Comparison of ENCODE assay signal across 18 cellular contexts in the genomic region with DNA sequence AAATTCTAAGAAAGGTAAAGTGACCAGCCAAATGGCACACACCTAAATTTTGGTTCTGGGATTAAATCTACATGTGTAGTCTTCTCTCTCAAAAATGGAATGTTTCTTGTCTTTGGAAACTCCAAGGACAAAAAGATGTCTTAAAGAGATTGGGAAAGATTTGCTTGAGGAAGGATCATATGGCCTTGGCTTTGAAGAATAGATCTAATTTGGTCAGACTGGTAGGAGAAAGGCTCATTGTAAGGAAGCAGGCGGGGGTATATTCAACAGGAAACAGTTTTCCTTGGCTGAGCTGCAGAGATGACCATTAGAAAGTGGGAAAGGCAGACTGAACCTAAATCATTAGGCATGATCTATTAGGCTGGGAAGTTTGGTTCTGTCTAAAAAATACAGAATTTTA.
DNase-seq lines count a peak whose midpoint lies in the region; ATAC-seq and TF ChIP-seq lines count a peak whose summit lies in the region.
"Had no signal": no experiment of that assay in that cellular context is flagged by ENCODE, and none has a peak within 500 bp of the region (broad histone marks: within the 10 kb centered on the region; RNA-seq: fewer than 3 reads in every experiment).

No MANE protein-coding gene starts in this region.

- 100% methylated on average over 1 of the region's 1 CpG; no CpG with 5 or more reads in 1 of the 2 experiments for WGBS in IMR-90 (ENCODE audit: extremely low coverage in 2 of 2, insufficient read length in 1 of 2), 2 experiments
- WGBS in mesendoderm (ENCODE audit: extremely low coverage, insufficient coverage, low lambda C conversion rate) = no CpG with 5 or more reads among the region's 1 CpG

- H2BK120ac ChIP-seq in IMR-90 (ENCODE audit: low read depth, low read length) (no peak overlapping the region), mesendoderm (ENCODE audit: low read depth, low read length) (no peak overlapping the region)

- TF ChIP-seq CTCF in IMR-90 (conservative IDR thresholded peaks at IDR 0.05; ENCODE audit: low read depth, low read length) = no peak

- H3K4me2 ChIP-seq in IMR-90 (ENCODE audit: low read depth, low read length) = no peak overlapping the region
- H3K4me2 ChIP-seq in mesendoderm (ENCODE audit: low read length) = no peak overlapping the region
- H3K4me2 ChIP-seq: GM23338 had no signal

- H2BK15ac ChIP-seq in IMR-90 (ENCODE audit: low read depth, low read length) = 0 out of 3 replicates have a peak overlapping the region, but pooled peaks have one; percentile 44
- peak overlapping the region; percentile 5 for H2BK15ac ChIP-seq in mesendoderm (replicated peaks; ENCODE audit: low read depth)

- POLR2A ChIA-PET in IMR-90 (lab: Charles Lee; ENCODE audit: unreplicated experiment) = no interaction called here

- intact Hi-C loops in IMR-90 (cut with micrococcal nuclease) = no loop called here

- H3K79me1 ChIP-seq in IMR-90 (ENCODE audit: low read depth in 1 of 2, low read length in 2 of 2) (no peaks in the 10 kb centered on the region), mesendoderm (ENCODE audit: low read length) (no peaks in the 10 kb centered on the region)

- H3K9me3 ChIP-seq in IMR-90 (ENCODE audit: control insufficient read depth, insufficient read depth, low read length) = no peaks in the 10 kb centered on the region
- H3K9me3 ChIP-seq: HAP-1 had no signal

- H3K4ac ChIP-seq in IMR-90 (ENCODE audit: low read depth, low read length) = no peak overlapping the region
- H3K4ac ChIP-seq in mesendoderm (ENCODE audit: low read depth, low read length) = no peak overlapping the region

- no peak overlapping the region for H3K18ac ChIP-seq in IMR-90 (ENCODE audit: low read depth, low read length)
- H3K18ac ChIP-seq in mesendoderm (ENCODE audit: low read length) = no peak overlapping the region

- no peaks in the 10 kb centered on the region for H3K79me2 ChIP-seq in mesendoderm (ENCODE audit: control insufficient read depth, insufficient read depth, low read length)

- no peak overlapping the region for H3K14ac ChIP-seq in IMR-90 (replicated peaks; ENCODE audit: low read depth, low read length)

- ATAC-seq in IMR-90 (ENCODE audit: low read depth) = no peak
- ATAC-seq in GM19351 (IDR thresholded peaks at IDR 0.05; ENCODE audit: unreplicated experiment) = no peak
- no peak for ATAC-seq in HG03378 (IDR thresholded peaks at IDR 0.05; ENCODE audit: unreplicated experiment)
- ATAC-seq in HG03097 (IDR thresholded peaks at IDR 0.05; ENCODE audit: low FRiP score, unreplicated experiment) = no peak
- ATAC-seq: CD8-positive, alpha-beta T cell; GM12878; GM23338 had no signal

- in situ Hi-C loops in IMR-90 (cut with MboI; ENCODE audit: low sequenced_read_pairs) (no loop called here), SK-MEL-5 (cut with HindIII; ENCODE audit: low pct_unique_long_range_greater_than_20kb, low sequenced_read_pairs) (no loop called here)

- no peaks in the 10 kb centered on the region for H4K20me1 ChIP-seq in IMR-90 (ENCODE audit: insufficient read depth, low read length)

- H4K5ac ChIP-seq in IMR-90 (ENCODE audit: low read depth, low read length) = no peak overlapping the region
- no peak overlapping the region for H4K5ac ChIP-seq in mesendoderm (ENCODE audit: low read length)

- H3K56ac ChIP-seq in IMR-90 (ENCODE audit: extremely low read depth, insufficient read depth, low read length) (no peak overlapping the region), mesendoderm (ENCODE audit: low read length) (no peak overlapping the region)

- dilution Hi-C loops in IMR-90 (cut with HindIII; ENCODE audit: low sequenced_read_pairs, unreplicated experiment) = no loop called here

- peaks cover 2% of the 10 kb centered on the region; the same call in 1 of the 2 replicates for H3K4me1 ChIP-seq in IMR-90 (ENCODE audit: control insufficient read depth, insufficient read depth, low read length)
- peaks cover 2% of the 10 kb centered on the region for H3K4me1 ChIP-seq in mesendoderm (ENCODE audit: control insufficient read depth, low read depth, low read length)

- H3K23ac ChIP-seq in IMR-90 (ENCODE audit: low read depth, low read length) = no peak overlapping the region
- no peak overlapping the region for H3K23ac ChIP-seq in mesendoderm (ENCODE audit: low read length)

- CTCF ChIA-PET in IMR-90 (lab: Yijun Ruan, JAX) = no interaction called here

- H2AFZ ChIP-seq in IMR-90 (replicated peaks; ENCODE audit: low read length, poor library complexity) = no peak overlapping the region
- H2AFZ ChIP-seq: GM23338 had no signal

- no peak for TF ChIP-seq RAD21 in IMR-90 (IDR thresholded peaks at IDR 0.05; ENCODE audit: low read length)

- no peaks in the 10 kb centered on the region for H3K27me3 ChIP-seq in IMR-90 (ENCODE audit: control insufficient read depth, insufficient read depth, low read length)
- no peaks in the 10 kb centered on the region for H3K27me3 ChIP-seq in mesendoderm (ENCODE audit: insufficient read depth, low read length, poor library complexity)

- no peaks in the 10 kb centered on the region for H3K9me1 ChIP-seq in IMR-90 (ENCODE audit: insufficient read depth, low read length)

- H4K91ac ChIP-seq in IMR-90 (ENCODE audit: insufficient read depth, low read depth, low read length) = no peak overlapping the region

- H2BK20ac ChIP-seq in IMR-90 (ENCODE audit: low read depth, low read length) = no peak overlapping the region; the same call in 1 of the 2 replicates

- H3K27ac ChIP-seq in IMR-90 (ENCODE audit: insufficient read depth, low read length) = no peak overlapping the region
- no peak overlapping the region for H3K27ac ChIP-seq in mesendoderm (ENCODE audit: low read depth, low read length)

- no peak overlapping the region for H4K8ac ChIP-seq in IMR-90 (ENCODE audit: low read depth in 2 of 2, low read length in 2 of 2)
- no peak overlapping the region for H4K8ac ChIP-seq in mesendoderm (ENCODE audit: low read depth, low read length)

- H3K4me3 ChIP-seq in IMR-90 (ENCODE audit: insufficient read depth, low read depth, low read length) (no peak overlapping the region), mesendoderm (ENCODE audit: low read length) (no peak overlapping the region)
- H3K4me3 ChIP-seq: GM12878, GM23338, HAP-1 had no signal

- no TSS peak for BruUV-seq in IMR-90 (replicated peaks; lab: Mats Ljungman, UMichigan)

- H3K9ac ChIP-seq in IMR-90 (ENCODE audit: low read depth, low read length) (no peak overlapping the region), mesendoderm (ENCODE audit: low read length) (no peak overlapping the region)

- no peak for TF ChIP-seq POLR2A in IMR-90 (IDR thresholded peaks at IDR 0.05; ENCODE audit: low read depth, low read length)

- H2BK5ac ChIP-seq in IMR-90 (ENCODE audit: low read depth, low read length, poor library complexity, severe bottlenecking) (no peak overlapping the region), mesendoderm (ENCODE audit: low read length) (no peak overlapping the region)

- no peak overlapping the region for H2AK9ac ChIP-seq in IMR-90 (replicated peaks; ENCODE audit: low read depth, low read length, poor library complexity)

- no peaks in the 10 kb centered on the region for H3K36me3 ChIP-seq in IMR-90 (ENCODE audit: control insufficient read depth, insufficient read depth, low read length)
- no peaks in the 10 kb centered on the region for H3K36me3 ChIP-seq in mesendoderm (ENCODE audit: control insufficient read depth, insufficient read depth, low read length)
- H3K36me3 ChIP-seq: HAP-1 had no signal

- no peak overlapping the region for H2AK5ac ChIP-seq in IMR-90 (ENCODE audit: low read depth, low read length)
- no peak overlapping the region for H2AK5ac ChIP-seq in mesendoderm (ENCODE audit: low read length)

- DNase-seq in IMR-90 (no peak), SK-MEL-5 (ENCODE audit: low read depth, low spot score) (peak; percentile 81), mesendoderm (no peak), HK-2 (ENCODE audit: unreplicated experiment) (no peak)
- DNase-seq: C1 segment of cervical spinal cord; CD4-positive, CD25-positive, alpha-beta regulatory T cell; CD8-positive, alpha-beta T cell; DMS 273 treated with DMSO at 0.1 percent for 48 hours; DMS79; EL; GDM1; HFFc6 had no signal

TF ChIP-seq in IMR-90, 13 proteins besides CTCF, POLR2A, EP300 and RAD21:
- TF ChIP-seq NFE2L2 (IDR thresholded peaks at IDR 0.05; ENCODE audit: low read depth, low read length) = no peak
- TF ChIP-seq MAZ (IDR thresholded peaks at IDR 0.05; ENCODE audit: borderline replicate concordance, low read depth, low read length) = no peak
- TF ChIP-seq MXI1 (IDR thresholded peaks at IDR 0.05; ENCODE audit: borderline replicate concordance, low read depth, low read length) = no peak
- TF ChIP-seq CHD1 (IDR thresholded peaks at IDR 0.05; ENCODE audit: low read depth, low read length) = no peak
- no peak for TF ChIP-seq SMC3 (IDR thresholded peaks at IDR 0.05; ENCODE audit: low read depth, low read length)
- no peak for TF ChIP-seq RFX5 (IDR thresholded peaks at IDR 0.05; ENCODE audit: low read depth, low read length)
- TF ChIP-seq RCOR1 (IDR thresholded peaks at IDR 0.05; ENCODE audit: insufficient replicate concordance, low read length) = no peak
- no peak for TF ChIP-seq MAFK (IDR thresholded peaks at IDR 0.05; ENCODE audit: low read depth, low read length)
- no peak for TF ChIP-seq BHLHE40 (IDR thresholded peaks at IDR 0.05; ENCODE audit: low read depth, low read length)
- TF ChIP-seq, protein P1, sequence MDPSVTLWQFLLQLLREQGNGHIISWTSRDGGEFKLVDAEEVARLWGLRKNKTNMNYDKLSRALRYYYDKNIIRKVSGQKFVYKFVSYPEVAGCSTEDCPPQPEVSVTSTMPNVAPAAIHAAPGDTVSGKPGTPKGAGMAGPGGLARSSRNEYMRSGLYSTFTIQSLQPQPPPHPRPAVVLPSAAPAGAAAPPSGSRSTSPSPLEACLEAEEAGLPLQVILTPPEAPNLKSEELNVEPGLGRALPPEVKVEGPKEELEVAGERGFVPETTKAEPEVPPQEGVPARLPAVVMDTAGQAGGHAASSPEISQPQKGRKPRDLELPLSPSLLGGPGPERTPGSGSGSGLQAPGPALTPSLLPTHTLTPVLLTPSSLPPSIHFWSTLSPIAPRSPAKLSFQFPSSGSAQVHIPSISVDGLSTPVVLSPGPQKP (IDR thresholded peaks at IDR 0.05; ENCODE audit: borderline replicate concordance, low read depth, low read length) = no peak
- no peak for TF ChIP-seq FOS (IDR thresholded peaks at IDR 0.05; ENCODE audit: low read depth, low read length)
- TF ChIP-seq CEBPB (IDR thresholded peaks at IDR 0.05; ENCODE audit: low read depth, low read length) = no peak
- TF ChIP-seq, protein P2, sequence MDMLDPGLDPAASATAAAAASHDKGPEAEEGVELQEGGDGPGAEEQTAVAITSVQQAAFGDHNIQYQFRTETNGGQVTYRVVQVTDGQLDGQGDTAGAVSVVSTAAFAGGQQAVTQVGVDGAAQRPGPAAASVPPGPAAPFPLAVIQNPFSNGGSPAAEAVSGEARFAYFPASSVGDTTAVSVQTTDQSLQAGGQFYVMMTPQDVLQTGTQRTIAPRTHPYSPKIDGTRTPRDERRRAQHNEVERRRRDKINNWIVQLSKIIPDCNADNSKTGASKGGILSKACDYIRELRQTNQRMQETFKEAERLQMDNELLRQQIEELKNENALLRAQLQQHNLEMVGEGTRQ (IDR thresholded peaks at IDR 0.05; ENCODE audit: low read depth, low read length) = no peak
